1 cellular context compared by ENCODE assay signal in genomic region chr2:10712186-10712809, GRCh38.
TF ChIP-seq lines count a peak whose summit lies in the region.

No MANE protein-coding gene starts in this region.

TF ChIP-seq in GM23338, 12 proteins besides CTCF, POLR2A, EP300 and RAD21 (continued from another document):
- TF ChIP-seq ETS1 (IDR thresholded peaks at IDR 0.05) (no peak), NANOG (IDR thresholded peaks at IDR 0.05; ENCODE audit: borderline replicate concordance) (no peak), ZNF462 (CRISPR knock-in tag; IDR thresholded peaks at IDR 0.05) (no peak), ZNF331 (CRISPR knock-in tag; IDR thresholded peaks at IDR 0.05; ENCODE audit: low read depth) (no peak)
